Comparison of ENCODE assay signal across 18 cellular contexts in the genomic region with DNA sequence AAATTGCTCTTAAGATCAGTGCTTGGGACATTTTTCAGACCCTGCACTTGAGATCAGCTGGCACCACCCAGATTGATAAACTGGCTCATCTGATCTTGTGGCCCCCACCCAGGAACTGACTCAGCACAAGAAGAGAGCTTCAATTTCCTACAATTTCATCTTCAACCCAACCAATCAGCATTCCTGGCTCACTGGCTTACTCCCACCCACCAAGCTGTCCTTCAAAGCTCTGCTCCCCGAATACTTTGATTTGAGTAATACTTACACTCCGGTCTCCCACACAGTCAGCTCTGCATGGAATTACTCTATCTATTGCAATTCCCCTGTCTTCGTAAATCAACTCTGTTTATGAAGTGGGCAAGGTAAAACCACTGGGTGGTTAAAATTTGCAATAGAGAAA.
"Had no signal": no experiment of that assay in that cellular context is flagged by ENCODE, and none has a peak within 500 bp of the region (broad histone marks: within the 10 kb centered on the region; RNA-seq: fewer than 3 reads in every experiment).

No MANE protein-coding gene starts in this region.

- H3K27ac Mint-ChIP-seq: natural killer cell treated with Interleukin-12 subunit alpha and Interleukin-12 subunit beta and Interleukin-15 and Interleukin-18, amount 100 ng/mL, for 72 hours; stimulated activated memory B cell treated with anti-CD40 and anti-IgM and Interleukin-4, amounts not matched to agents 10 μg/mL and 1 μg/mL and 100 μg/mL, for 72 hours; stimulated activated naive CD8-positive, alpha-beta T cell treated with anti-CD3 and anti-CD28 coated beads, Interleukin-15, Interleukin-2, amounts not matched to agents 100 ng/mL and 50 ng/mL, for 24 hours had no signal

- ATAC-seq: left colon; left ventricle myocardium superior; natural killer cell treated with Interleukin-12 subunit alpha and Interleukin-12 subunit beta and Interleukin-15 and Interleukin-18, amount 100 ng/mL, for 72 hours; pancreas; stimulated activated memory B cell treated with anti-CD40 and anti-IgM and Interleukin-4, amounts not matched to agents 10 μg/mL and 1 μg/mL and 100 μg/mL, for 72 hours had no signal

- FAIRE-seq: endometrium, kidney, pancreas had no signal

- H3K4me1 Mint-ChIP-seq: stimulated activated memory B cell treated with anti-CD40 and anti-IgM and Interleukin-4, amounts not matched to agents 10 μg/mL and 1 μg/mL and 100 μg/mL, for 72 hours had no signal

- H3K27me3 Mint-ChIP-seq: natural killer cell treated with Interleukin-12 subunit alpha and Interleukin-12 subunit beta and Interleukin-15 and Interleukin-18, amount 100 ng/mL, for 72 hours; stimulated activated memory B cell treated with anti-CD40 and anti-IgM and Interleukin-4, amounts not matched to agents 10 μg/mL and 1 μg/mL and 100 μg/mL, for 72 hours; stimulated activated naive CD8-positive, alpha-beta T cell treated with anti-CD3 and anti-CD28 coated beads, Interleukin-15, Interleukin-2, amounts not matched to agents 100 ng/mL and 50 ng/mL, for 24 hours had no signal

- H3K36me3 Mint-ChIP-seq: natural killer cell treated with Interleukin-12 subunit alpha and Interleukin-12 subunit beta and Interleukin-15 and Interleukin-18, amount 100 ng/mL, for 72 hours; stimulated activated memory B cell treated with anti-CD40 and anti-IgM and Interleukin-4, amounts not matched to agents 10 μg/mL and 1 μg/mL and 100 μg/mL, for 72 hours had no signal

- H3K4me3 Mint-ChIP-seq: natural killer cell treated with Interleukin-12 subunit alpha and Interleukin-12 subunit beta and Interleukin-15 and Interleukin-18, amount 100 ng/mL, for 72 hours; stimulated activated memory B cell treated with anti-CD40 and anti-IgM and Interleukin-4, amounts not matched to agents 10 μg/mL and 1 μg/mL and 100 μg/mL, for 72 hours; stimulated activated naive CD8-positive, alpha-beta T cell treated with anti-CD3 and anti-CD28 coated beads, Interleukin-15, Interleukin-2, amounts not matched to agents 100 ng/mL and 50 ng/mL, for 24 hours had no signal

- DNase-seq: effector memory CD4-positive, alpha-beta T cell; kidney; left colon; left ventricle myocardium superior; midbrain; occipital lobe; pancreas; retina; spleen; stimulated activated CD4-positive, alpha-beta T cell treated with anti-CD3 and anti-CD28 coated beads, Interleukin-15, amount 100 ng/mL, for 24 hours; stimulated activated CD4-positive, alpha-beta T cell treated with anti-CD3 and anti-CD28 coated beads, Interleukin-1b, Interleukin-23, amount 100 ng/mL, for 48 hours; stimulated activated CD4-positive, alpha-beta T cell treated with anti-CD3 and anti-CD28 coated beads, Interleukin-4, amount 100 ng/mL, for 24 hours; testis; transverse colon had no signal
